12 cellular contexts compared by ENCODE assay signal in genomic region chr21:34821717-34822116, GRCh38.
"Had no signal": no experiment of that assay in that cellular context is flagged by ENCODE, and none has a peak within 500 bp of the region (broad histone marks: within the 10 kb centered on the region; RNA-seq: fewer than 3 reads in every experiment).

No MANE protein-coding gene starts in this region.

- H3K4me1 ChIP-seq: esophagus muscularis mucosa, gastroesophageal sphincter had no signal

- H3K36me3 ChIP-seq: esophagus muscularis mucosa, gastroesophageal sphincter had no signal

- DNase-seq: effector memory CD4-positive, alpha-beta T cell; foreskin fibroblast; glutamatergic neuron; islet precursor cell; mammary epithelial cell; naive thymus-derived CD4-positive, alpha-beta T cell; posterior cingulate gyrus; stimulated activated naive CD4-positive, alpha-beta T cell; trophoblast cell had no signal

- H3K27me3 Mint-ChIP-seq: naive thymus-derived CD4-positive, alpha-beta T cell had no signal

- H3K4me3 ChIP-seq: esophagus muscularis mucosa, gastroesophageal sphincter had no signal

- H3K9me3 ChIP-seq: esophagus muscularis mucosa, gastroesophageal sphincter, neutrophil had no signal

- H3K27ac ChIP-seq: esophagus muscularis mucosa, gastroesophageal sphincter, neutrophil had no signal

- H3K4me3 Mint-ChIP-seq: naive thymus-derived CD4-positive, alpha-beta T cell had no signal

- H3K27me3 ChIP-seq: neutrophil had no signal
